8 cellular contexts compared by ENCODE assay signal in the genomic region with DNA sequence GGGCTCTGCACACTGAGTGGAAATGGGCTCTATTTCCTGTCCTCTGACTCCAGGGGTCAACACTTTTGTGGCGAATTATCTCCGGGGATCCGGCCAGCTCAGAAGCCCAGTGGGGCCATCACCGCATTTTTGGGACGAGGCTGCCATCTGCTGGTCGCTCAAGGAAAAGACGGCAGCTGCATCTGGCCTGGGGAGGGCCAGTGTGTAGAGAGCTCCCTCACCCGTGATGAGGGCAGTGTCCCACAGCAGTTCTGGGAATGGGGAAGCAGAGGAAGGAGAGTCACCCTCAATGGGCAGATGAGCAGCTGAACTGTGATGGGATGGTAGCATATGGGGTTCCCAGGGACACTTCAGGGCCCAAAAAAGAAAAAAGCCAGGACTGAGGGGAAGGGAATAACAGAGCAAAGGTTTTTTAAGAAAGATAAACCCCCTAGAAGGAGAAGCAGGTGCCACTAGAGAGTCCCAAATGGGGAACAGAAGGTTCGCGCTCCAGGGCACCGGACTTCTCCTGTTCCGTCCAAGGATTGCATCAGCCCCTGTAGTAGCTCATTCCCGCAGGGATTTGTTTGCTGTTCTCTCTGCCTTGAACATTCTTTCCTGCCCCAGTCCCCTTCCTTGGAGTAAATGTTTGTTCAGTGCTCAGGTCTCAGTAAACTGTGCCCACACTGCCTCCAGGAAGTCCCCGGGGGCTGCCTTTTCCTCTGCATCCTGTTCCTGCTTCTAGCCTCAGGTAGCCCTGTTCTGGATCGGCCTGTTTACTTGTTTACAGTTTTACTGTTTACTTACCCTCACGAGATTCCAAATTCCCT.
DNase-seq lines count a peak whose midpoint lies in the region; ATAC-seq and TF ChIP-seq lines count a peak whose summit lies in the region.

No MANE protein-coding gene starts in this region.

- DNase-seq in AG10803 (ENCODE audit: low read depth) (peak; percentile 58), NOMO-1 treated with dmso at 0.1 percent for 144 hours (lab: John Stamatoyannopoulos, UW; ENCODE audit: unreplicated experiment) (peak; percentile 6), epithelial cell of esophagus (ENCODE audit: low read depth) (peak; percentile 68), middle frontal gyrus (ENCODE audit: extremely low spot score, low spot score) (peak; percentile 56)
- peak; percentile 66 for DNase-seq in activated CD8-positive, alpha-beta memory T cell treated with anti-CD3 and anti-CD28 coated beads, Interleukin-2, amount 50 U/mL, for 4 hours
- peak; percentile 46 for DNase-seq in stimulated activated CD8-positive, alpha-beta memory T cell treated with anti-CD3 and anti-CD28 coated beads, Interleukin-4, amount 100 ng/mL, for 24 hours (ENCODE audit: low read depth)

- ATAC-seq in GM19023 (IDR thresholded peaks at IDR 0.05; ENCODE audit: unreplicated experiment): peak; percentile 92
- peak; percentile 68 for ATAC-seq in HG03457 (IDR thresholded peaks at IDR 0.05; ENCODE audit: unreplicated experiment)

- TF ChIP-seq CTCF in AG10803 (conservative IDR thresholded peaks at IDR 0.05; ENCODE audit: low read length) (peak; percentile 86), epithelial cell of esophagus (IDR thresholded peaks at IDR 0.05; ENCODE audit: insufficient read depth, low read depth, low read length, missing control alignments) (peak; percentile 88)

- H3K4me3 ChIP-seq in AG10803 (ENCODE audit: low read length): peak overlapping the region; percentile 22; the same call in 1 of the 2 replicates
- H3K4me3 ChIP-seq in epithelial cell of esophagus (ENCODE audit: low read length): no peak overlapping the region

Comparison
In these comparisons a context has a peak if more than half of its experiments do, and no peak if none do; other contexts are left out.
1. DNase-seq: peak in every context shown above with its lines; median percentile 68 in epithelial cell of esophagus; 66 in activated CD8-positive, alpha-beta memory T cell treated with anti-CD3 and anti-CD28 coated beads, Interleukin-2, amount 50 U/mL, for 4 hours; 58 in AG10803; 56 in middle frontal gyrus; 46 in stimulated activated CD8-positive, alpha-beta memory T cell treated with anti-CD3 and anti-CD28 coated beads, Interleukin-4, amount 100 ng/mL, for 24 hours; 6 in NOMO-1 treated with dmso at 0.1 percent for 144 hours.